31 cellular contexts compared by ENCODE assay signal in the genomic region with DNA sequence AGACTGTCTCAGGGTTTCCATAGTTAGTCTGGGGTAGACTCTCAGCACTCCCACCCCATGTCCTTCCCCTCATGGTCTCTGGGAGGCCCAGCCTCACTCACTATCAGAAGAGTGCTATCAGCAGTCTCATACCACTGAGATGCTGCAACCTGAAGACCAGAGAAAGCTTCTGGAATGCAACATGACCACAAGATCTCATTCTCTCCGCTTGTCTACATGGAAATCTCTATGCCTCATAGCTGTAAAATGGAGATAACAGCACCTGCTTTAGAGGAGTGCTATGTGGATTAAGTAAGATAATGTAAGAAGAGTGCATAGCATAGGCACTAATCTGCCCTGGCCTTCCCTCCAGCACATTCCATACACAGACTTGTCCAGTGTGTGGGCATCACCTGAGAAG. TPM values are rescaled to one million over a fixed set of nuclear protein-coding genes. Genes with fewer than 3 reads are reported as not detected.
A peak's percentile ranks its signal among the peaks of the same experiment; 100 is the strongest.
DNase-seq lines count a peak whose midpoint lies in the region; ATAC-seq and TF ChIP-seq lines count a peak whose summit lies in the region.
"Had no signal": no experiment of that assay in that cellular context is flagged by ENCODE, and none has a peak within 500 bp of the region (broad histone marks: within the 10 kb centered on the region; RNA-seq: fewer than 3 reads in every experiment).

No MANE protein-coding gene starts in this region.

- H4K20me1 ChIP-seq in GM23338 (replicated peaks; ENCODE audit: insufficient read depth), result no peaks in the 10 kb centered on the region

- H3K9me2 ChIP-seq in GM23338 (ENCODE audit: insufficient read depth), result peaks cover 3% of the 10 kb centered on the region; the same call in 1 of the 2 replicates

- H3K79me2 ChIP-seq in GM23338 (replicated peaks; ENCODE audit: insufficient read depth), result no peaks in the 10 kb centered on the region

- H3K27ac Mint-ChIP-seq in GM23338, result peak overlapping the region; percentile 56
- H3K27ac Mint-ChIP-seq: activated naive CD4-positive, alpha-beta T cell treated with anti-CD3 and anti-CD28 coated beads, Interleukin-2, amount 50 U/mL, for 24 hours; immature natural killer cell; nephron progenitor cell had no signal

- H2AFZ ChIP-seq in GM23338, result peak overlapping the region; percentile 70; the same call in 1 of the 2 replicates

- H3K36me3 ChIP-seq in GM23338 (ENCODE audit: insufficient read depth) (no peaks in the 10 kb centered on the region; the same call in 1 of the 2 replicates), brain microvascular endothelial cell (replicated peaks) (no peaks in the 10 kb centered on the region)
- H3K36me3 ChIP-seq: ascending aorta, left ventricle myocardium inferior, Peyer's patch, SJSA1, thoracic aorta had no signal

- H3K36me3 Mint-ChIP-seq in GM23338 (ENCODE audit: low read depth), result peaks cover 11% of the 10 kb centered on the region; the same call in 2 of the 3 replicates
- H3K36me3 Mint-ChIP-seq: activated naive CD4-positive, alpha-beta T cell treated with anti-CD3 and anti-CD28 coated beads, Interleukin-2, amount 50 U/mL, for 24 hours; immature natural killer cell had no signal

- ATAC-seq in GM23338, result no peak
- no peak for ATAC-seq in HG02798 (IDR thresholded peaks at IDR 0.05; ENCODE audit: poor library complexity, unreplicated experiment)
- ATAC-seq: HCT116; sciatic nerve; stimulated activated naive CD8-positive, alpha-beta T cell treated with anti-CD3 and anti-CD28 coated beads, Interleukin-15, Interleukin-2, amounts not matched to agents 100 U/mL and 50 U/mL, for 24 hours had no signal

- peaks cover 14% of the 10 kb centered on the region for H3K4me1 ChIP-seq in GM23338 (ENCODE audit: insufficient read depth)
- H3K4me1 ChIP-seq: SJSA1 had no signal

- no peak overlapping the region for H3K4me3 Mint-ChIP-seq in GM23338
- H3K4me3 Mint-ChIP-seq: activated naive CD4-positive, alpha-beta T cell treated with anti-CD3 and anti-CD28 coated beads, Interleukin-2, amount 50 U/mL, for 24 hours; immature natural killer cell; nephron progenitor cell had no signal

- TF ChIP-seq CTCF in GM23338 (conservative IDR thresholded peaks at IDR 0.05; ENCODE audit: low read depth in 2 of 2), result no peak
- TF ChIP-seq CTCF in brain microvascular endothelial cell (IDR thresholded peaks at IDR 0.05; ENCODE audit: low read depth, low read length, missing control alignments), result no peak

- H3K27me3 ChIP-seq in GM23338 (ENCODE audit: insufficient read depth), result no peaks in the 10 kb centered on the region
- H3K27me3 ChIP-seq in brain microvascular endothelial cell (replicated peaks), result no peaks in the 10 kb centered on the region
- H3K27me3 ChIP-seq: ascending aorta, Peyer's patch, SJSA1 had no signal

- H3K27ac ChIP-seq in GM23338 (ENCODE audit: low read depth), result no peak overlapping the region
- H3K27ac ChIP-seq in brain microvascular endothelial cell, result no peak overlapping the region
- H3K27ac ChIP-seq: ascending aorta, C4-2B, epithelial cell of prostate, left ventricle myocardium inferior, Peyer's patch, SJSA1, thoracic aorta had no signal

- no peak overlapping the region for H3K4me3 ChIP-seq in GM23338
- no peak overlapping the region for H3K4me3 ChIP-seq in brain microvascular endothelial cell (ENCODE audit: low read depth, low read length)
- H3K4me3 ChIP-seq: ascending aorta, left ventricle myocardium inferior, Peyer's patch, SJSA1, thoracic aorta had no signal

- in situ Hi-C loops in brain microvascular endothelial cell (cut with HindIII; ENCODE audit: low pct_ligation_motif_present, low sequenced_read_pairs), result no loop called here

- H3F3A ChIP-seq in GM23338 (replicated peaks; ENCODE audit: low read depth), result no peaks in the 10 kb centered on the region

- peaks cover 5% of the 10 kb centered on the region for H3K27me3 Mint-ChIP-seq in GM23338 (ENCODE audit: insufficient read depth, low read depth, poor library complexity)

- H3K9me3 Mint-ChIP-seq in GM23338, result peaks cover 13% of the 10 kb centered on the region
- H3K9me3 Mint-ChIP-seq: activated naive CD4-positive, alpha-beta T cell treated with anti-CD3 and anti-CD28 coated beads, Interleukin-2, amount 50 U/mL, for 24 hours; immature natural killer cell had no signal

- no peak for DNase-seq in GM23338 (ENCODE audit: low spot score)
- DNase-seq in OCI-M1 (lab: John Stamatoyannopoulos, UW), result peak; percentile 15
- DNase-seq in brain microvascular endothelial cell, result peak; percentile 53
- peak; percentile 28 for DNase-seq in myocyte (ENCODE audit: low read depth)
- no peak for DNase-seq in NCI-H2107 treated with DMSO at 0.1 percent for 48 hours (lab: John Stamatoyannopoulos, UW; ENCODE audit: unreplicated experiment)
- DNase-seq in NCI-H128 (lab: John Stamatoyannopoulos, UW; ENCODE audit: unreplicated experiment), result no peak
- no peak for DNase-seq in foreskin melanocyte
- DNase-seq: activated CD4-positive, alpha-beta T cell treated with anti-CD3 and anti-CD28 coated beads for 48 hours; cerebellar nuclear complex; foreskin fibroblast; immature natural killer cell; KG1; left ventricle myocardium inferior; NCI-H1694; NCI-H2171; NCI-H524 treated with DMSO at 0.1 percent for 48 hours; nephron progenitor cell; NK-92 treated with Interleukin-12 subunit alpha and Interleukin-12 subunit beta, amount 100 ng/mL, for 24 hours; Peyer's patch; posterior cingulate gyrus; stimulated activated naive CD8-positive, alpha-beta T cell treated with anti-CD3 and anti-CD28 coated beads, Interleukin-15, Interleukin-2, amounts not matched to agents 100 U/mL and 50 U/mL, for 24 hours; T-helper 1 cell had no signal

- peaks cover 19% of the 10 kb centered on the region for H3K4me1 Mint-ChIP-seq in GM23338

- H3K4me2 ChIP-seq in GM23338, result peak overlapping the region; percentile 54

TF ChIP-seq in GM23338, 12 proteins besides CTCF, POLR2A, EP300 and RAD21 (continues in another document):
- no peak for TF ChIP-seq ZNF331 (CRISPR knock-in tag; IDR thresholded peaks at IDR 0.05; ENCODE audit: low read depth)
- no peak for TF ChIP-seq ZNF114 (CRISPR knock-in tag; IDR thresholded peaks at IDR 0.05)
- no peak for TF ChIP-seq STAT1 (IDR thresholded peaks at IDR 0.05; ENCODE audit: unreplicated experiment)
- no peak for TF ChIP-seq NANOG (IDR thresholded peaks at IDR 0.05; ENCODE audit: borderline replicate concordance)
- no peak for TF ChIP-seq CREB1 (CRISPR knock-in tag; IDR thresholded peaks at IDR 0.05; ENCODE audit: low read depth)
- TF ChIP-seq, protein P1, sequence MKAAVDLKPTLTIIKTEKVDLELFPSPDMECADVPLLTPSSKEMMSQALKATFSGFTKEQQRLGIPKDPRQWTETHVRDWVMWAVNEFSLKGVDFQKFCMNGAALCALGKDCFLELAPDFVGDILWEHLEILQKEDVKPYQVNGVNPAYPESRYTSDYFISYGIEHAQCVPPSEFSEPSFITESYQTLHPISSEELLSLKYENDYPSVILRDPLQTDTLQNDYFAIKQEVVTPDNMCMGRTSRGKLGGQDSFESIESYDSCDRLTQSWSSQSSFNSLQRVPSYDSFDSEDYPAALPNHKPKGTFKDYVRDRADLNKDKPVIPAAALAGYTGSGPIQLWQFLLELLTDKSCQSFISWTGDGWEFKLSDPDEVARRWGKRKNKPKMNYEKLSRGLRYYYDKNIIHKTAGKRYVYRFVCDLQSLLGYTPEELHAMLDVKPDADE (IDR thresholded peaks at IDR 0.05), result no peak
- no peak for TF ChIP-seq JUNB (IDR thresholded peaks at IDR 0.05; ENCODE audit: unreplicated experiment)

RNA-seq across cellular contexts. Expression of a gene that starts 47.0 kb away (rescaled TPM):
- 7.4 and 7.9 TPM in 2 replicates for total RNA-seq in GM23338 (2014; rRNA removed; shearing (Covaris generic))
- polyA plus RNA-seq in GM23338 (2016; fragmentation: Nextera tagmentation; extraction: Ambion mirVana), result 3.1 and 4.0 TPM in 2 replicates
- total RNA-seq in myocyte, result 3.2 and 3.4 TPM in 2 replicates
- 3.7 TPM for polyA plus RNA-seq in myocyte (2012)

Comparison
In these comparisons a context has a peak if more than half of its experiments do, and no peak if none do; other contexts are left out.
1. DNase-seq: peak in OCI-M1 (single experiment), brain microvascular endothelial cell (single experiment) and myocyte (single experiment); none in GM23338 (single experiment), NCI-H2107 treated with DMSO at 0.1 percent for 48 hours (single experiment), NCI-H128 (single experiment) and foreskin melanocyte (single experiment).